Comparison of ENCODE assay signal across 2 cellular contexts in the genomic region with DNA sequence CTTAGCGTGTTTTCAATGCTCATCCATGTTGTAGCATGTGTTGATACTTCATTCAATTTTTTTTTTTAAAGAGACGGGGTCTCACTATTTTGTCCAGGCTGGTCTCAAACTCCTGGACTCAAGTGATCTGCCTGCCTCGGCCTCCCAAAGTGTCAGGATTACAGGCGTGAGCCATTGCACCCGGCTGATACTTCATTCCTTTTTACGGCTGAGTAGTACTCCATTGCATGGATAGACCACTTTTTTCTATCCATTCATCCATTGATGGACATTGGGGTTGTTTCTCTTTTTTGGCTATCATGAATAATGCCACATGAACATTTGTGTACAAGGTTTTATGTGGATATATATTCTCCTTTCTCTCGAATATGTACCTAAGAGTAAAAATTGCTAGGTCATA.
TF ChIP-seq lines count a peak whose summit lies in the region.

No MANE protein-coding gene starts in this region.

TF ChIP-seq in liver, 16 proteins besides CTCF, POLR2A, EP300 and RAD21:
- TF ChIP-seq, protein P1, sequence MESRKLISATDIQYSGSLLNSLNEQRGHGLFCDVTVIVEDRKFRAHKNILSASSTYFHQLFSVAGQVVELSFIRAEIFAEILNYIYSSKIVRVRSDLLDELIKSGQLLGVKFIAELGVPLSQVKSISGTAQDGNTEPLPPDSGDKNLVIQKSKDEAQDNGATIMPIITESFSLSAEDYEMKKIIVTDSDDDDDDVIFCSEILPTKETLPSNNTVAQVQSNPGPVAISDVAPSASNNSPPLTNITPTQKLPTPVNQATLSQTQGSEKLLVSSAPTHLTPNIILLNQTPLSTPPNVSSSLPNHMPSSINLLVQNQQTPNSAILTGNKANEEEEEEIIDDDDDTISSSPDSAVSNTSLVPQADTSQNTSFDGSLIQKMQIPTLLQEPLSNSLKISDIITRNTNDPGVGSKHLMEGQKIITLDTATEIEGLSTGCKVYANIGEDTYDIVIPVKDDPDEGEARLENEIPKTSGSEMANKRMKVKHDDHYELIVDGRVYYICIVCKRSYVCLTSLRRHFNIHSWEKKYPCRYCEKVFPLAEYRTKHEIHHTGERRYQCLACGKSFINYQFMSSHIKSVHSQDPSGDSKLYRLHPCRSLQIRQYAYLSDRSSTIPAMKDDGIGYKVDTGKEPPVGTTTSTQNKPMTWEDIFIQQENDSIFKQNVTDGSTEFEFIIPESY (IDR thresholded peaks at IDR 0.05), result no peak
- no peak for TF ChIP-seq RXRA (IDR thresholded peaks at IDR 0.05)
- no peak for TF ChIP-seq HNF4G (IDR thresholded peaks at IDR 0.05)
- TF ChIP-seq JUND (IDR thresholded peaks at IDR 0.05), result no peak
- no peak for TF ChIP-seq FOXA2 (IDR thresholded peaks at IDR 0.05)
- TF ChIP-seq, protein P2, sequence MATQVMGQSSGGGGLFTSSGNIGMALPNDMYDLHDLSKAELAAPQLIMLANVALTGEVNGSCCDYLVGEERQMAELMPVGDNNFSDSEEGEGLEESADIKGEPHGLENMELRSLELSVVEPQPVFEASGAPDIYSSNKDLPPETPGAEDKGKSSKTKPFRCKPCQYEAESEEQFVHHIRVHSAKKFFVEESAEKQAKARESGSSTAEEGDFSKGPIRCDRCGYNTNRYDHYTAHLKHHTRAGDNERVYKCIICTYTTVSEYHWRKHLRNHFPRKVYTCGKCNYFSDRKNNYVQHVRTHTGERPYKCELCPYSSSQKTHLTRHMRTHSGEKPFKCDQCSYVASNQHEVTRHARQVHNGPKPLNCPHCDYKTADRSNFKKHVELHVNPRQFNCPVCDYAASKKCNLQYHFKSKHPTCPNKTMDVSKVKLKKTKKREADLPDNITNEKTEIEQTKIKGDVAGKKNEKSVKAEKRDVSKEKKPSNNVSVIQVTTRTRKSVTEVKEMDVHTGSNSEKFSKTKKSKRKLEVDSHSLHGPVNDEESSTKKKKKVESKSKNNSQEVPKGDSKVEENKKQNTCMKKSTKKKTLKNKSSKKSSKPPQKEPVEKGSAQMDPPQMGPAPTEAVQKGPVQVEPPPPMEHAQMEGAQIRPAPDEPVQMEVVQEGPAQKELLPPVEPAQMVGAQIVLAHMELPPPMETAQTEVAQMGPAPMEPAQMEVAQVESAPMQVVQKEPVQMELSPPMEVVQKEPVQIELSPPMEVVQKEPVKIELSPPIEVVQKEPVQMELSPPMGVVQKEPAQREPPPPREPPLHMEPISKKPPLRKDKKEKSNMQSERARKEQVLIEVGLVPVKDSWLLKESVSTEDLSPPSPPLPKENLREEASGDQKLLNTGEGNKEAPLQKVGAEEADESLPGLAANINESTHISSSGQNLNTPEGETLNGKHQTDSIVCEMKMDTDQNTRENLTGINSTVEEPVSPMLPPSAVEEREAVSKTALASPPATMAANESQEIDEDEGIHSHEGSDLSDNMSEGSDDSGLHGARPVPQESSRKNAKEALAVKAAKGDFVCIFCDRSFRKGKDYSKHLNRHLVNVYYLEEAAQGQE (IDR thresholded peaks at IDR 0.05), result no peak
- TF ChIP-seq, protein P3, sequence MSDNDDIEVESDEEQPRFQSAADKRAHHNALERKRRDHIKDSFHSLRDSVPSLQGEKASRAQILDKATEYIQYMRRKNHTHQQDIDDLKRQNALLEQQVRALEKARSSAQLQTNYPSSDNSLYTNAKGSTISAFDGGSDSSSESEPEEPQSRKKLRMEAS (IDR thresholded peaks at IDR 0.05), result no peak
- TF ChIP-seq GABPA (IDR thresholded peaks at IDR 0.05 in 1 of 2, conservative IDR thresholded peaks at IDR 0.05 in 1 of 2), result no peak
- TF ChIP-seq, protein P4, sequence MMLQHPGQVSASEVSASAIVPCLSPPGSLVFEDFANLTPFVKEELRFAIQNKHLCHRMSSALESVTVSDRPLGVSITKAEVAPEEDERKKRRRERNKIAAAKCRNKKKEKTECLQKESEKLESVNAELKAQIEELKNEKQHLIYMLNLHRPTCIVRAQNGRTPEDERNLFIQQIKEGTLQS (IDR thresholded peaks at IDR 0.05), result no peak
- no peak for TF ChIP-seq EGR1 (IDR thresholded peaks at IDR 0.05; ENCODE audit: low read depth in 2 of 2)
- no peak for TF ChIP-seq SP1 (IDR thresholded peaks at IDR 0.05)
- no peak for TF ChIP-seq FOXA1 (IDR thresholded peaks at IDR 0.05)
- no peak for TF ChIP-seq HNF4A (conservative IDR thresholded peaks at IDR 0.05)
- TF ChIP-seq TAF1 (conservative IDR thresholded peaks at IDR 0.05), result no peak
- no peak for TF ChIP-seq YY1 (IDR thresholded peaks at IDR 0.05)
- no peak for TF ChIP-seq NR2F2 (IDR thresholded peaks at IDR 0.05)

TF ChIP-seq in HepG2, 621 proteins besides CTCF, POLR2A, EP300 and RAD21:
- TF ChIP-seq ZNF101 (CRISPR knock-in tag; IDR thresholded peaks at IDR 0.05; ENCODE audit: borderline replicate concordance, low read depth), result no peak
